ENCODE assay signal across 8 cellular contexts in the genomic region with DNA sequence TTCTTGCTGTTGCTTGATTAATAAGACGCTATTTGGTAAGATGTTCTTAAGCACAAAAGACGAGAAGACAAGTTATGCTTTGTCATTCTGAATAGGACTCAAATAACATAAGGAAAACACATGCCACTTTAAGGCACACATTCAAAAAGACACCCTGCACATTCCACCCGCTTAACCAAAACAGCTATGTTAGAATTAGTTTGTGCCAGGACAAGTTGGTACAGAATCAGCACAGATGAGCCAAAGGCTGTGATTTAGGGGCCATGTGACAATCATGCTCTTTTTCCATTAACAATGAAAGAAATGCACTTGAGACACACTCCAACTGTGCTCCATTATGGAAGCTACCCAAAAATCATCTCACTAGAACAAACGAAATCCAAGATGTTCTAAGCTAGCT. TPM values are rescaled to one million over a fixed set of nuclear protein-coding genes. Genes with fewer than 3 reads are reported as not detected.
A peak's percentile ranks its signal among the peaks of the same experiment; 100 is the strongest.
DNase-seq lines count a peak whose midpoint lies in the region; ATAC-seq and TF ChIP-seq lines count a peak whose summit lies in the region.

No MANE protein-coding gene starts in this region.

- no peaks in the 10 kb centered on the region for H3K9me3 ChIP-seq in WERI-Rb-1 (ENCODE audit: severe bottlenecking)

- no peaks in the 10 kb centered on the region for H3K27me3 Mint-ChIP-seq in stimulated activated naive B cell treated with anti-CD40 and anti-IgM and Interleukin-4, amounts not matched to agents 10 μg/mL and 1 μg/mL and 100 μg/mL, for 72 hours

- H3K27ac ChIP-seq in WERI-Rb-1: peak overlapping the region; percentile 14

- peak overlapping the region; percentile 67 to 73 for H3K4me3 Mint-ChIP-seq in stimulated activated naive B cell treated with anti-CD40 and anti-IgM and Interleukin-4, amounts not matched to agents 10 μg/mL and 1 μg/mL and 100 μg/mL, for 72 hours

- no peaks in the 10 kb centered on the region for H3K9me3 Mint-ChIP-seq in stimulated activated naive B cell treated with anti-CD40 and anti-IgM and Interleukin-4, amounts not matched to agents 10 μg/mL and 1 μg/mL and 100 μg/mL, for 72 hours

- TF ChIP-seq CTCF in WERI-Rb-1 (IDR thresholded peaks at IDR 0.05; ENCODE audit: low read depth, low read length) (no peak), omental fat pad (IDR thresholded peaks at IDR 0.05) (no peak)

- H3K36me3 ChIP-seq in WERI-Rb-1: peaks cover 26% of the 10 kb centered on the region

- peak; percentile 6 for DNase-seq in NOMO-1 treated with DMSO at 0.1 percent for 48 hours (lab: John Stamatoyannopoulos, UW; ENCODE audit: unreplicated experiment)
- DNase-seq in NOMO-1 (lab: John Stamatoyannopoulos, UW; ENCODE audit: unreplicated experiment in 2 of 2): no peak
- no peak for DNase-seq in WERI-Rb-1
- peak; percentile 83 for DNase-seq in foreskin melanocyte
- no peak for DNase-seq in stimulated activated naive B cell treated with anti-CD40 and anti-IgM and Interleukin-4, amounts not matched to agents 10 μg/mL and 1 μg/mL and 100 μg/mL, for 72 hours
- no peak for DNase-seq in omental fat pad (ENCODE audit: low spot score)
- DNase-seq in effector CD4-positive, alpha-beta T cell: no peak
- no peak for DNase-seq in NCI-H128 (lab: John Stamatoyannopoulos, UW; ENCODE audit: unreplicated experiment)

- H3K36me3 Mint-ChIP-seq in stimulated activated naive B cell treated with anti-CD40 and anti-IgM and Interleukin-4, amounts not matched to agents 10 μg/mL and 1 μg/mL and 100 μg/mL, for 72 hours: peaks cover 35 to 40% of the 10 kb centered on the region in 2 donors

- peak overlapping the region; percentile 51 for H3K27ac Mint-ChIP-seq in stimulated activated naive B cell treated with anti-CD40 and anti-IgM and Interleukin-4, amounts not matched to agents 10 μg/mL and 1 μg/mL and 100 μg/mL, for 72 hours

- no peak for ATAC-seq in stimulated activated naive B cell treated with anti-CD40 and anti-IgM and Interleukin-4, amounts not matched to agents 10 μg/mL and 1 μg/mL and 100 μg/mL, for 72 hours (replicated peaks)
- no peak for ATAC-seq in omental fat pad (ENCODE audit: low FRiP score)

- peaks cover 34 to 71% of the 10 kb centered on the region in 2 donors for H3K4me1 Mint-ChIP-seq in stimulated activated naive B cell treated with anti-CD40 and anti-IgM and Interleukin-4, amounts not matched to agents 10 μg/mL and 1 μg/mL and 100 μg/mL, for 72 hours

- H3K4me3 ChIP-seq in WERI-Rb-1 (ENCODE audit: low read depth, low read length): no peak overlapping the region

- H3K27me3 ChIP-seq in WERI-Rb-1 (ENCODE audit: insufficient read depth, low read depth, severe bottlenecking): no peaks in the 10 kb centered on the region

RNA-seq across cellular contexts. Expression of gene STARD7, which starts 3.4 kb away (rescaled TPM):
- total RNA-seq in omental fat pad: 100 to 1,000 TPM; 116 to 149 (median 125) TPM

RNA-seq across cellular contexts. Expression of gene DUSP2, which starts 60.0 kb away (rescaled TPM):
- total RNA-seq in omental fat pad: 100 to 1,000 TPM in 1 of 4 donors, 10 to 100 TPM in 1, 1 to 10 TPM in 2; 8.5 to 199 (median 18.8) TPM

Comparison
In these comparisons a context has a peak if more than half of its experiments do, and no peak if none do; other contexts are left out.
1. DNase-seq: peak in NOMO-1 treated with DMSO at 0.1 percent for 48 hours (single experiment) and foreskin melanocyte (single experiment); none in NOMO-1 (0 of 2), WERI-Rb-1 (single experiment), stimulated activated naive B cell treated with anti-CD40 and anti-IgM and Interleukin-4, amounts not matched to agents 10 μg/mL and 1 μg/mL and 100 μg/mL, for 72 hours (single experiment), omental fat pad (single experiment), effector CD4-positive, alpha-beta T cell (single experiment) and NCI-H128 (single experiment).